Comparison of ENCODE assay signal across 8 cellular contexts in genomic region chr12:2794261-2794735, GRCh38. TPM values are rescaled to one million over a fixed set of nuclear protein-coding genes. Genes with fewer than 3 reads are reported as not detected.
A peak's percentile ranks its signal among the peaks of the same experiment; 100 is the strongest.
DNase-seq lines count a peak whose midpoint lies in the region; ATAC-seq and TF ChIP-seq lines count a peak whose summit lies in the region.

No MANE protein-coding gene starts in this region.

- no peaks in the 10 kb centered on the region for H3K9me3 ChIP-seq in aorta (ENCODE audit: control insufficient read depth, low read length)

- H3K4me3 Mint-ChIP-seq in nephron progenitor cell = peak overlapping the region; percentile 77

- H3K27ac Mint-ChIP-seq in nephron progenitor cell = no peak overlapping the region

- no peak for TF ChIP-seq CTCF in GM10266 (IDR thresholded peaks at IDR 0.05; ENCODE audit: control insufficient read depth, insufficient read depth, low read depth, missing control alignments)
- TF ChIP-seq CTCF in fibroblast of pulmonary artery (IDR thresholded peaks at IDR 0.05; ENCODE audit: low read length, missing control alignments) = no peak
- no peak for TF ChIP-seq CTCF in nephron progenitor cell (IDR thresholded peaks at IDR 0.05)

- peak; percentile 33 for DNase-seq in GM10266 (ENCODE audit: extremely low spot score)
- DNase-seq in activated T-cell treated with anti-CD3 and anti-CD28 coated beads, Interleukin-2, amount 50 U/mL, for 48 hours = peak; percentile 46 to 50
- peak; percentile 38 for DNase-seq in fibroblast of pulmonary artery (ENCODE audit: low read depth)
- DNase-seq in nephron progenitor cell = no peak
- DNase-seq in aorta = no peak
- DNase-seq in NCI-H146 (lab: John Stamatoyannopoulos, UW) = no peak
- DNase-seq in NCI-H345 (lab: John Stamatoyannopoulos, UW) = no peak

- peak overlapping the region in 1 of 2 donors; percentile 4 for H3K27ac ChIP-seq in aorta (ENCODE audit: low read depth in 1 of 2, low read length in 2 of 2)

- ATAC-seq in HG03354 (IDR thresholded peaks at IDR 0.05; ENCODE audit: poor library complexity, severe bottlenecking, unreplicated experiment) = peak; percentile 13
- ATAC-seq in aorta (ENCODE audit: low FRiP score) = peak; percentile 77

- H3K36me3 ChIP-seq in aorta (ENCODE audit: control insufficient read depth in 1 of 2, insufficient read depth in 2 of 2, low read length in 1 of 2) = peaks cover 0 to 7% of the 10 kb centered on the region in 2 donors

- H3K27me3 Mint-ChIP-seq in nephron progenitor cell (ENCODE audit: low read depth, poor library complexity) = peaks cover 22% of the 10 kb centered on the region

- no peaks in the 10 kb centered on the region for H3K9me3 Mint-ChIP-seq in nephron progenitor cell

- WGBS in aorta, 2 donors = 1% methylated on average over 42 to 43 of the region's 43 CpGs

- H3K4me1 ChIP-seq in aorta (ENCODE audit: control insufficient read depth in 1 of 2, insufficient read depth in 2 of 2, low read length in 2 of 2) = peaks cover 0 to 3% of the 10 kb centered on the region in 2 donors

- H3K27me3 ChIP-seq in aorta (ENCODE audit: control insufficient read depth in 1 of 2, insufficient read depth in 2 of 2, low read length in 1 of 2) = no peaks in the 10 kb centered on the region

- peaks cover 26% of the 10 kb centered on the region for H3K36me3 Mint-ChIP-seq in nephron progenitor cell (ENCODE audit: low read depth)

- intact Hi-C loops in aorta (cut with DNase I) = no loop called here

- H3K4me3 ChIP-seq in fibroblast of pulmonary artery (replicated peaks; ENCODE audit: low read depth, low read length) (peak overlapping the region; percentile 83), aorta (ENCODE audit: low read length in 2 of 2) (peak overlapping the region; percentile 32 to 58)

- peaks cover 45% of the 10 kb centered on the region for H3K4me1 Mint-ChIP-seq in nephron progenitor cell

RNA-seq across cellular contexts. Expression of gene FKBP4, which starts 0.5 kb away (rescaled TPM):
- 10 to 100 TPM; 42.9 to 50.2 TPM for total RNA-seq in aorta
- polyA plus RNA-seq in aorta = 10 to 100 TPM; 18.2 to 23.8 TPM

RNA-seq across cellular contexts. Expression of gene ITFG2, which starts 18.2 kb away (rescaled TPM):
- 10 to 100 TPM; 23.9 to 43.7 TPM for total RNA-seq in aorta
- 10 to 100 TPM in 1 of 2 donors, 1 to 10 TPM in 1; 5.9 to 33.2 TPM for polyA plus RNA-seq in aorta

RNA-seq across cellular contexts. Expression of gene NRIP2, which starts 40.5 kb away (rescaled TPM):
- total RNA-seq in aorta = 1 to 10 TPM; 7.8 to 8.1 TPM
- polyA plus RNA-seq in aorta = 1 to 10 TPM; 1.8 to 7.9 TPM

Comparison
In these comparisons a context has a peak if more than half of its experiments do, and no peak if none do; other contexts are left out.
1. DNase-seq: peak in GM10266 (single experiment), activated T-cell treated with anti-CD3 and anti-CD28 coated beads, Interleukin-2, amount 50 U/mL, for 48 hours (2 of 2) and fibroblast of pulmonary artery (single experiment); none in nephron progenitor cell (single experiment), aorta (0 of 2), NCI-H146 (single experiment) and NCI-H345 (single experiment).